Comparison of ENCODE assay signal across 24 cellular contexts in genomic region chr3:110984456-110985250, GRCh38.
"Had no signal": no experiment of that assay in that cellular context is flagged by ENCODE, and none has a peak within 500 bp of the region (broad histone marks: within the 10 kb centered on the region; RNA-seq: fewer than 3 reads in every experiment).

No MANE protein-coding gene starts in this region.

- H3K9me3 Mint-ChIP-seq: stimulated activated effector memory CD8-positive, alpha-beta T cell treated with anti-CD3 and anti-CD28 coated beads, Interleukin-12 subunit alpha, Interleukin-12 subunit beta, amount 100 ng/mL, for 72 hours had no signal

- H3K4me1 ChIP-seq: adrenal gland, ascending aorta, lower lobe of right lung, right lobe of liver, tibial artery had no signal

- H3K9me3 ChIP-seq: adrenal gland, lower lobe of right lung, right lobe of liver had no signal

- DNase-seq: activated CD4-positive, alpha-beta T cell treated with anti-CD3 and anti-CD28 coated beads for 1 hour; activated gamma-delta T cell treated with Interleukin-2 at 50 U/mL for 16 hours; activated T-cell treated with anti-CD3 and anti-CD28 coated beads, Interleukin-2, amount 50 U/mL, for 1 hour; adrenal gland; brain microvascular endothelial cell; erythroblast; glutamatergic neuron; immature natural killer cell; lower lobe of right lung; naive thymus-derived CD4-positive, alpha-beta T cell; occipital lobe; right lobe of liver; stimulated activated CD4-positive, alpha-beta T cell treated with anti-CD3 and anti-CD28 coated beads, Interleukin-2, amount 100 ng/mL, for 24 hours; stimulated activated naive CD8-positive, alpha-beta T cell treated with anti-CD3 and anti-CD28 coated beads, Interleukin-15, amount 100 ng/mL, for 72 hours; tibial artery; WERI-Rb-1 had no signal

- H2AFZ ChIP-seq: hepatocyte had no signal

- H3K4me3 Mint-ChIP-seq: immature natural killer cell; naive thymus-derived CD4-positive, alpha-beta T cell; neural crest cell; stimulated activated effector memory CD8-positive, alpha-beta T cell treated with anti-CD3 and anti-CD28 coated beads, Interleukin-12 subunit alpha, Interleukin-12 subunit beta, amount 100 ng/mL, for 72 hours; stimulated activated naive CD8-positive, alpha-beta T cell treated with anti-CD3 and anti-CD28 coated beads, Interleukin-15, amount 100 ng/mL, for 72 hours had no signal

- H3K36me3 ChIP-seq: adrenal gland, ascending aorta, brain microvascular endothelial cell, lower lobe of right lung, right lobe of liver, tibial artery, WERI-Rb-1 had no signal

- FAIRE-seq: frontal cortex had no signal

- H3K4me3 ChIP-seq: adrenal gland, ascending aorta, hepatocyte, lower lobe of right lung, right lobe of liver, skin epidermis, tibial artery had no signal

- H3K4me2 ChIP-seq: hepatocyte had no signal

- H3K27me3 Mint-ChIP-seq: stimulated activated naive CD8-positive, alpha-beta T cell treated with anti-CD3 and anti-CD28 coated beads, Interleukin-15, amount 100 ng/mL, for 72 hours had no signal

- H3K36me3 Mint-ChIP-seq: immature natural killer cell; naive thymus-derived CD4-positive, alpha-beta T cell; stimulated activated effector memory CD8-positive, alpha-beta T cell treated with anti-CD3 and anti-CD28 coated beads, Interleukin-12 subunit alpha, Interleukin-12 subunit beta, amount 100 ng/mL, for 72 hours had no signal

- H3K27ac Mint-ChIP-seq: activated naive CD4-positive, alpha-beta T cell treated with anti-CD3 and anti-CD28 coated beads, Interleukin-2, amount 50 U/mL, for 72 hours; immature natural killer cell; naive thymus-derived CD4-positive, alpha-beta T cell; stimulated activated effector memory CD8-positive, alpha-beta T cell treated with anti-CD3 and anti-CD28 coated beads, Interleukin-12 subunit alpha, Interleukin-12 subunit beta, amount 100 ng/mL, for 72 hours; stimulated activated naive CD8-positive, alpha-beta T cell treated with anti-CD3 and anti-CD28 coated beads, Interleukin-15, amount 100 ng/mL, for 72 hours had no signal

- H3K27ac ChIP-seq: adrenal gland, ascending aorta, brain microvascular endothelial cell, hepatocyte, lower lobe of right lung, right lobe of liver, skin epidermis, tibial artery, WERI-Rb-1 had no signal

- H3K27me3 ChIP-seq: adrenal gland, ascending aorta, brain microvascular endothelial cell, hepatocyte, right lobe of liver, tibial artery had no signal

- H3K4me1 Mint-ChIP-seq: immature natural killer cell; naive thymus-derived CD4-positive, alpha-beta T cell; stimulated activated effector memory CD8-positive, alpha-beta T cell treated with anti-CD3 and anti-CD28 coated beads, Interleukin-12 subunit alpha, Interleukin-12 subunit beta, amount 100 ng/mL, for 72 hours; stimulated activated naive CD8-positive, alpha-beta T cell treated with anti-CD3 and anti-CD28 coated beads, Interleukin-15, amount 100 ng/mL, for 72 hours had no signal

- H3K79me2 ChIP-seq: hepatocyte had no signal

- ATAC-seq: activated naive CD4-positive, alpha-beta T cell treated with anti-CD3 and anti-CD28 coated beads, Interleukin-2, amount 50 U/mL, for 72 hours; left lobe of liver; lower lobe of right lung; naive thymus-derived CD4-positive, alpha-beta T cell; right lobe of liver; stimulated activated effector memory CD8-positive, alpha-beta T cell treated with anti-CD3 and anti-CD28 coated beads, Interleukin-12 subunit alpha, Interleukin-12 subunit beta, amount 100 ng/mL, for 72 hours; stimulated activated naive CD8-positive, alpha-beta T cell treated with anti-CD3 and anti-CD28 coated beads, Interleukin-15, amount 100 ng/mL, for 72 hours had no signal
